28 cellular contexts compared by ENCODE assay signal in the genomic region with DNA sequence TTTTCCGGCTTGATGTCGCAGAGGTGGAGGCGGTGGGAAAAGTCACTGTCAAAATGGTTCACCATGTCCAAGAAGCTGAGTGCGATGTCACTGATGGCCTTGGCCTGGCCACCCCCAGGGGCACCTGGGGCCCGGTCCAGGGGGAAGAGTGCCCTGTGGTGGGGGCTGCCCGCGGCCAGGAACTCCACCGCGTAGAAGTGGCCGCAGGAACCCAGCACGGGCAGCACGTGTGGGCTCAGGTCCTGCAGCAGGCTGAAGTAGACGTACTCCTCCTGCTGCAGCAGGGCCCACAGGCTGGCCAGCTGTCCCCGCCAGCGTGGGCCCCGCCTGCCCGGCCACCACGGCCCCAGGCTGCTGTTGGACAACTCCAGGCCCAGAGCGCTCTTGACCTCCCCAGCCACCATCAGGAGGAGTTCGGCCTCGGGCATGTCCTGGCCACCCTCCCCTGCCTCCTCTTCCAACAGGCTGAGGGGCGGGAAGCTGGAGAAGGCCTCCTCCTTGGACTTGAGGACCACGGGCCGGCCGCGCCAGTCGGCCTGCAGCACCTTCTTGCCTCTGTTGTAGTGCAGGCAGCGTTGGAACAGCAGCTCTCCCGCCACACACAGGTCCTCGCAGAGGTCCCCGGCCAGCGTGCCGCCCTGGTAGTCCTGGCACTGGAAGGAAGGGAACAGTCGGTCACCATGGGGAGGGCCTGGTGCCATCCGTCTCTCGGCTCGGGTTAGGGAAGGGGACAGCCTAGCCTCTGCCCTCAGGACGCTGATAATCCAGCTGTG. TPM values are rescaled to one million over a fixed set of nuclear protein-coding genes. Genes with fewer than 3 reads are reported as not detected.
"Had no signal": no experiment of that assay in that cellular context is flagged by ENCODE, and none has a peak within 500 bp of the region (broad histone marks: within the 10 kb centered on the region; RNA-seq: fewer than 3 reads in every experiment).

No MANE protein-coding gene starts in this region.

- H3K27ac Mint-ChIP-seq: activated naive CD4-positive, alpha-beta T cell treated with anti-CD3 and anti-CD28 coated beads, Interleukin-2, amount 10 ng/mL, durations not matched to agents 7 days and 5 days; activated naive CD8-positive, alpha-beta T cell treated with anti-CD3 and anti-CD28 coated beads, Interleukin-2, amount 10 ng/mL, durations not matched to agents 7 days and 5 days; activated T-cell treated with anti-CD3 and anti-CD28 coated beads, Interleukin-2, amount 50 U/mL, for 72 hours; endodermal cell; memory B cell; natural killer cell; neural progenitor cell; progenitor cell of endocrine pancreas; stimulated activated naive B cell treated with anti-CD40 and anti-IgM and Interleukin-4, amounts not matched to agents 10 μg/mL and 1 μg/mL and 100 μg/mL, for 72 hours had no signal

- H3K27ac ChIP-seq: brain microvascular endothelial cell, neural progenitor cell, sigmoid colon, testis, transverse colon, uterus had no signal

- H3K4me1 ChIP-seq: sigmoid colon, testis, transverse colon, uterus had no signal

- H3K9me3 ChIP-seq: sigmoid colon, testis, transverse colon, uterus had no signal

- H3K4me2 ChIP-seq: neural progenitor cell had no signal

- H3K36me3 ChIP-seq: brain microvascular endothelial cell, neural progenitor cell, sigmoid colon, transverse colon, uterus had no signal

- H2AFZ ChIP-seq: neural progenitor cell had no signal

- DNase-seq: activated CD4-positive, alpha-beta T cell treated with anti-CD3 and anti-CD28 coated beads for 1 hour; activated naive CD4-positive, alpha-beta T cell treated with anti-CD3 and anti-CD28 coated beads, Interleukin-2, amount 10 ng/mL, durations not matched to agents 7 days and 5 days; activated naive CD8-positive, alpha-beta T cell treated with anti-CD3 and anti-CD28 coated beads, Interleukin-2, amount 10 ng/mL, durations not matched to agents 7 days and 5 days; activated T-cell treated with anti-CD3 and anti-CD28 coated beads for 4 hours; activated T-cell treated with anti-CD3 and anti-CD28 coated beads, Interleukin-2, amount 50 U/mL, for 72 hours; brain microvascular endothelial cell; endodermal cell; foreskin fibroblast; hippocampal formation; left colon; natural killer cell; sigmoid colon; small intestine; stimulated activated CD4-positive, alpha-beta T cell treated with anti-CD3 and anti-CD28 coated beads, Interleukin-4, amount 100 ng/mL, for 24 hours; stimulated activated naive B cell treated with anti-CD40 and anti-IgM and Interleukin-4, amounts not matched to agents 10 μg/mL and 1 μg/mL and 100 μg/mL, for 72 hours; T-helper 2 cell; testis; transverse colon; uterus had no signal

- H3K36me3 Mint-ChIP-seq: activated naive CD4-positive, alpha-beta T cell treated with anti-CD3 and anti-CD28 coated beads, Interleukin-2, amount 10 ng/mL, durations not matched to agents 7 days and 5 days; activated naive CD8-positive, alpha-beta T cell treated with anti-CD3 and anti-CD28 coated beads, Interleukin-2, amount 10 ng/mL, durations not matched to agents 7 days and 5 days; memory B cell; natural killer cell; neural progenitor cell; stimulated activated naive B cell treated with anti-CD40 and anti-IgM and Interleukin-4, amounts not matched to agents 10 μg/mL and 1 μg/mL and 100 μg/mL, for 72 hours had no signal

- H3K9me3 Mint-ChIP-seq: activated naive CD4-positive, alpha-beta T cell treated with anti-CD3 and anti-CD28 coated beads, Interleukin-2, amount 10 ng/mL, durations not matched to agents 7 days and 5 days; activated naive CD8-positive, alpha-beta T cell treated with anti-CD3 and anti-CD28 coated beads, Interleukin-2, amount 10 ng/mL, durations not matched to agents 7 days and 5 days; activated T-cell treated with anti-CD3 and anti-CD28 coated beads, Interleukin-2, amount 50 U/mL, for 72 hours; endodermal cell; memory B cell; natural killer cell; neural progenitor cell; stimulated activated naive B cell treated with anti-CD40 and anti-IgM and Interleukin-4, amounts not matched to agents 10 μg/mL and 1 μg/mL and 100 μg/mL, for 72 hours had no signal

- H3K4me3 ChIP-seq: neural progenitor cell, sigmoid colon, testis, transverse colon, uterus had no signal

- H3K4me1 Mint-ChIP-seq: activated naive CD4-positive, alpha-beta T cell treated with anti-CD3 and anti-CD28 coated beads, Interleukin-2, amount 10 ng/mL, durations not matched to agents 7 days and 5 days; endodermal cell; memory B cell; natural killer cell; stimulated activated naive B cell treated with anti-CD40 and anti-IgM and Interleukin-4, amounts not matched to agents 10 μg/mL and 1 μg/mL and 100 μg/mL, for 72 hours had no signal

- H3K27me3 ChIP-seq: brain microvascular endothelial cell, neural progenitor cell, testis, uterus had no signal

- H3K4me3 Mint-ChIP-seq: activated naive CD4-positive, alpha-beta T cell treated with anti-CD3 and anti-CD28 coated beads, Interleukin-2, amount 10 ng/mL, durations not matched to agents 7 days and 5 days; activated naive CD8-positive, alpha-beta T cell treated with anti-CD3 and anti-CD28 coated beads, Interleukin-2, amount 10 ng/mL, durations not matched to agents 7 days and 5 days; activated T-cell treated with anti-CD3 and anti-CD28 coated beads, Interleukin-2, amount 50 U/mL, for 72 hours; endodermal cell; memory B cell; natural killer cell; neural progenitor cell; stimulated activated naive B cell treated with anti-CD40 and anti-IgM and Interleukin-4, amounts not matched to agents 10 μg/mL and 1 μg/mL and 100 μg/mL, for 72 hours had no signal

- ATAC-seq: activated T-cell treated with anti-CD3 and anti-CD28 coated beads, Interleukin-2, amount 50 U/mL, for 72 hours; esophagus mucosa; left colon; natural killer cell; stimulated activated naive B cell treated with anti-CD40 and anti-IgM and Interleukin-4, amounts not matched to agents 10 μg/mL and 1 μg/mL and 100 μg/mL, for 72 hours had no signal

- H3K9ac ChIP-seq: neural progenitor cell had no signal

RNA-seq across cellular contexts. Expression of a gene that starts 10.3 kb away (rescaled TPM):
- total RNA-seq: activated naive CD8-positive, alpha-beta T cell treated with anti-CD3 and anti-CD28 coated beads, Interleukin-2, amount 10 ng/mL, durations not matched to agents 7 days and 5 days; activated T-cell treated with anti-CD3 and anti-CD28 coated beads, Interleukin-2, amount 50 U/mL, for 72 hours; astrocyte; esophagus mucosa; mononuclear cell; natural killer cell; osteoblast; progenitor cell of endocrine pancreas; renal cortical epithelial cell had no signal
- polyA plus RNA-seq: keratinocyte had no signal
